Comparison of ENCODE assay signal across 18 cellular contexts in genomic region chr3:51722362-51722761, GRCh38. TPM values are rescaled to one million over a fixed set of nuclear protein-coding genes. Genes with fewer than 3 reads are reported as not detected.
DNase-seq lines count a peak whose midpoint lies in the region; ATAC-seq and TF ChIP-seq lines count a peak whose summit lies in the region.
"Had no signal": no experiment of that assay in that cellular context is flagged by ENCODE, and none has a peak within 500 bp of the region (broad histone marks: within the 10 kb centered on the region; RNA-seq: fewer than 3 reads in every experiment).

No MANE protein-coding gene starts in this region.

- H3K9me3 Mint-ChIP-seq in activated CD4-positive, alpha-beta T cell treated with anti-CD3 and anti-CD28 coated beads, Interleukin-2, amount 10 ng/mL, durations not matched to agents 24 days and 14 days = peaks cover 4% of the 10 kb centered on the region

- peaks cover 24% of the 10 kb centered on the region for H3K4me1 Mint-ChIP-seq in activated CD4-positive, alpha-beta T cell treated with anti-CD3 and anti-CD28 coated beads, Interleukin-2, amount 10 ng/mL, durations not matched to agents 24 days and 14 days

- ATAC-seq in heart right ventricle = no peak
- no peak for ATAC-seq in HG03565 (IDR thresholded peaks at IDR 0.05; ENCODE audit: unreplicated experiment)
- ATAC-seq: heart left ventricle had no signal

- H3K36me3 Mint-ChIP-seq in activated CD4-positive, alpha-beta T cell treated with anti-CD3 and anti-CD28 coated beads, Interleukin-2, amount 10 ng/mL, durations not matched to agents 24 days and 14 days (ENCODE audit: low read depth) = no peaks in the 10 kb centered on the region

- BruUV-seq in OCI-LY7 (replicated peaks; lab: Mats Ljungman, UMichigan) = no TSS peak

- no peaks in the 10 kb centered on the region for H4K20me1 ChIP-seq in OCI-LY7 (ENCODE audit: insufficient read depth, low read length)

- peaks cover 10% of the 10 kb centered on the region for H3K4me1 ChIP-seq in OCI-LY7 (ENCODE audit: insufficient read depth, low read length, poor library complexity, severe bottlenecking)
- H3K4me1 ChIP-seq in heart right ventricle = peaks cover 0 to 5% (median 0%) of the 10 kb centered on the region in 9 donors
- no peaks in the 10 kb centered on the region for H3K4me1 ChIP-seq in SJCRH30
- H3K4me1 ChIP-seq: parathyroid adenoma had no signal

- POLR2A ChIA-PET in OCI-LY7 (lab: Charles Lee) = interaction anchor here (0.7 kb wide), 1 partner anchor 666 kb away, joined by 4 read pairs; no protein-coding TSS in a partner anchor

- CTCF ChIA-PET in OCI-LY7 (lab: Charles Lee; ENCODE audit: unreplicated experiment) = no interaction called here

- H3K4me3 ChIP-seq in OCI-LY7 (ENCODE audit: low read depth, low read length, poor library complexity, severe bottlenecking) = no peak overlapping the region
- H3K4me3 ChIP-seq in epithelial cell of proximal tubule (ENCODE audit: low read depth, low read length) = no peak overlapping the region
- no peak overlapping the region for H3K4me3 ChIP-seq in heart right ventricle
- no peak overlapping the region for H3K4me3 ChIP-seq in SJCRH30
- H3K4me3 ChIP-seq: heart left ventricle, spleen had no signal

- intact Hi-C loops in activated CD4-positive, alpha-beta T cell treated with anti-CD3 and anti-CD28 coated beads, Interleukin-2, amount 10 ng/mL, durations not matched to agents 24 days and 14 days (cut with micrococcal nuclease) = no loop called here
- intact Hi-C loops in OCI-LY7 (cut with micrococcal nuclease; ENCODE audit: unreplicated experiment) (no loop called here), heart right ventricle (cut with DNase I) (loop anchor here in 3 of 10 donors (5.0 to 10.0 kb wide), 3 partner anchors 75 to 82 kb away; no protein-coding TSS in a partner anchor)

- TF ChIP-seq CTCF in GM12874 (IDR thresholded peaks at IDR 0.05; ENCODE audit: insufficient read depth, low read depth, low read length) (0 out of 2 replicates have a peak, but pooled peaks have one; percentile 7), OCI-LY7 (conservative IDR thresholded peaks at IDR 0.05; ENCODE audit: low read length) (peak; percentile 56), epithelial cell of proximal tubule (conservative IDR thresholded peaks at IDR 0.05; ENCODE audit: low read depth, low read length) (peak; percentile 19), heart right ventricle (IDR thresholded peaks at IDR 0.05) (no peak)

- H3K4me3 Mint-ChIP-seq in activated CD4-positive, alpha-beta T cell treated with anti-CD3 and anti-CD28 coated beads, Interleukin-2, amount 10 ng/mL, durations not matched to agents 24 days and 14 days = no peak overlapping the region

- no peak overlapping the region for H2AFZ ChIP-seq in OCI-LY7 (ENCODE audit: low read length)
- H2AFZ ChIP-seq: parathyroid adenoma had no signal

- no peaks in the 10 kb centered on the region for H3K9me2 ChIP-seq in OCI-LY7 (ENCODE audit: insufficient read depth, low read length)

- H3K36me3 ChIP-seq in OCI-LY7 (ENCODE audit: insufficient read depth, low read length) (no peaks in the 10 kb centered on the region), heart right ventricle (no peaks in the 10 kb centered on the region), SJCRH30 (no peaks in the 10 kb centered on the region)
- H3K36me3 ChIP-seq: heart left ventricle, spleen had no signal

- H3K9me3 ChIP-seq in OCI-LY7 (ENCODE audit: low read length) (no peaks in the 10 kb centered on the region), heart right ventricle (no peaks in the 10 kb centered on the region), SJCRH30 (replicated peaks) (no peaks in the 10 kb centered on the region)
- H3K9me3 ChIP-seq: heart left ventricle, spleen had no signal

- no peak overlapping the region for H3K4me2 ChIP-seq in OCI-LY7 (ENCODE audit: low read length)

- H3K27me3 Mint-ChIP-seq in activated CD4-positive, alpha-beta T cell treated with anti-CD3 and anti-CD28 coated beads, Interleukin-2, amount 10 ng/mL, durations not matched to agents 24 days and 14 days = peaks cover 2% of the 10 kb centered on the region

- no peaks in the 10 kb centered on the region for H3K79me2 ChIP-seq in OCI-LY7 (ENCODE audit: insufficient read depth, low read depth, low read length)
- H3K79me2 ChIP-seq: parathyroid adenoma had no signal

- H3K27ac Mint-ChIP-seq in activated CD4-positive, alpha-beta T cell treated with anti-CD3 and anti-CD28 coated beads, Interleukin-2, amount 10 ng/mL, durations not matched to agents 24 days and 14 days = no peak overlapping the region

- H3K27ac ChIP-seq in OCI-LY7 (ENCODE audit: low read depth, low read length, poor library complexity, severe bottlenecking) = no peak overlapping the region
- H3K27ac ChIP-seq in heart right ventricle = no peak overlapping the region
- H3K27ac ChIP-seq in SJCRH30 = no peak overlapping the region
- H3K27ac ChIP-seq: heart left ventricle, parathyroid adenoma, spleen had no signal

- DNase-seq in activated CD4-positive, alpha-beta T cell treated with anti-CD3 and anti-CD28 coated beads, Interleukin-2, amount 10 ng/mL, durations not matched to agents 24 days and 14 days = peak; percentile 71
- DNase-seq in activated CD4-positive, alpha-beta T cell treated with anti-CD3 and anti-CD28 coated beads for 1 hour = no peak
- peak; percentile 26 for DNase-seq in OCI-LY7 (ENCODE audit: low spot score)
- DNase-seq in epithelial cell of proximal tubule (ENCODE audit: low read depth) = no peak
- no peak for DNase-seq in heart right ventricle
- DNase-seq in SJCRH30 = no peak
- DNase-seq: aorta, heart left ventricle, kidney glomerular epithelial cell, NCI-H2171 treated with DMSO at 0.1 percent for 48 hours, spleen, substantia nigra had no signal

- WGBS in heart right ventricle, 2 donors = 75 to 79% methylated on average over 4 of the region's 4 CpGs

- no peaks in the 10 kb centered on the region for H3K27me3 ChIP-seq in heart right ventricle
- no peaks in the 10 kb centered on the region for H3K27me3 ChIP-seq in SJCRH30
- H3K27me3 ChIP-seq: heart left ventricle, spleen had no signal

RNA-seq across cellular contexts. Expression of gene GRM2, which starts 15.5 kb away (rescaled TPM):
- 0.24 and 0.86 TPM in 2 replicates for total RNA-seq in activated CD4-positive, alpha-beta T cell treated with anti-CD3 and anti-CD28 coated beads, Interleukin-2, amount 10 ng/mL, durations not matched to agents 24 days and 14 days
- total RNA-seq in OCI-LY7 (2014; rRNA removed; shearing (Covaris generic)) = 0.06 and 0.28 TPM in 2 replicates
- total RNA-seq in OCI-LY7 (2022) = 0.11 and 0.29 TPM in 2 replicates
- total RNA-seq in epithelial cell of proximal tubule = not detected in 2 replicates
- under 1 TPM in 9 of 10 donors, not detected in 1; 0.06 to 0.66 (median 0.39) TPM for total RNA-seq in heart right ventricle
- polyA plus RNA-seq in heart right ventricle = under 1 TPM; 0.04 to 0.37 TPM
- 0.16 and 0.30 TPM in 2 replicates for total RNA-seq in SJCRH30 (2014; rRNA removed; shearing (Covaris generic))
- total RNA-seq: H4, SK-MEL-5 had no signal

RNA-seq across cellular contexts. Expression of gene TEX264, which starts 51.3 kb away (rescaled TPM):
- total RNA-seq in activated CD4-positive, alpha-beta T cell treated with anti-CD3 and anti-CD28 coated beads, Interleukin-2, amount 10 ng/mL, durations not matched to agents 24 days and 14 days = 45.6 and 47.0 TPM in 2 replicates
- 42.4 and 50.3 TPM in 2 replicates for total RNA-seq in OCI-LY7 (2014; rRNA removed; shearing (Covaris generic))
- 42.7 and 45.6 TPM in 2 replicates for total RNA-seq in OCI-LY7 (2022)
- total RNA-seq in epithelial cell of proximal tubule = 54.5 and 55.3 TPM in 2 replicates
- 10 to 100 TPM; 28.4 to 50.1 (median 33.4) TPM for total RNA-seq in heart right ventricle
- polyA plus RNA-seq in heart right ventricle = 10 to 100 TPM; 66.7 to 87.0 TPM
- 34.7 and 35.0 TPM in 2 replicates for total RNA-seq in SJCRH30 (2014; rRNA removed; shearing (Covaris generic))

RNA-seq across cellular contexts. Expression of gene IQCF6, which starts 56.7 kb away (rescaled TPM):
- total RNA-seq in activated CD4-positive, alpha-beta T cell treated with anti-CD3 and anti-CD28 coated beads, Interleukin-2, amount 10 ng/mL, durations not matched to agents 24 days and 14 days = not detected in 2 replicates
- total RNA-seq in OCI-LY7 (2014; rRNA removed; shearing (Covaris generic)) = not detected in 2 replicates
- total RNA-seq in OCI-LY7 (2022) = not detected in 2 replicates
- total RNA-seq in epithelial cell of proximal tubule = not detected in 2 replicates
- total RNA-seq in heart right ventricle = not detected
- not detected for polyA plus RNA-seq in heart right ventricle
- not detected in 2 replicates for total RNA-seq in SJCRH30 (2014; rRNA removed; shearing (Covaris generic))
- total RNA-seq: aorta, H4, heart left ventricle, SK-MEL-5, spleen had no signal
- polyA plus RNA-seq: aorta, esophagus, heart left ventricle, spleen had no signal

Comparison
In these comparisons a context has a peak if more than half of its experiments do, and no peak if none do; other contexts are left out.
1. DNase-seq: peak in activated CD4-positive, alpha-beta T cell treated with anti-CD3 and anti-CD28 coated beads, Interleukin-2, amount 10 ng/mL, durations not matched to agents 24 days and 14 days (single experiment) and OCI-LY7 (single experiment); none in activated CD4-positive, alpha-beta T cell treated with anti-CD3 and anti-CD28 coated beads for 1 hour (single experiment), epithelial cell of proximal tubule (single experiment), heart right ventricle (0 of 2) and SJCRH30 (0 of 2).
2. CTCF ChIP-seq: peak in GM12874 (single experiment), OCI-LY7 (single experiment) and epithelial cell of proximal tubule (single experiment); none in heart right ventricle (0 of 9).